15 cellular contexts compared by ENCODE assay signal in genomic region chr20:8646026-8646425, GRCh38.
DNase-seq lines count a peak whose midpoint lies in the region; ATAC-seq and TF ChIP-seq lines count a peak whose summit lies in the region.
"Had no signal": no experiment of that assay in that cellular context is flagged by ENCODE, and none has a peak within 500 bp of the region (broad histone marks: within the 10 kb centered on the region; RNA-seq: fewer than 3 reads in every experiment).

No MANE protein-coding gene starts in this region.

- ATAC-seq in heart right ventricle (peak in 7 of 8 donors; percentile 20 to 74 (median 60)), SK-N-SH treated with all-trans-retinoic acid at 6 μM for 48 hours (peak; percentile 29), foreskin keratinocyte (peak; percentile 57)
- ATAC-seq: left lobe of liver had no signal

- H3K9me3 Mint-ChIP-seq in activated CD4-positive, alpha-beta T cell treated with anti-CD3 and anti-CD28 coated beads, Interleukin-2, amount 10 ng/mL, durations not matched to agents 7 days and 5 days = no peaks in the 10 kb centered on the region

- in situ Hi-C loops in transverse colon (cut with MboI; ENCODE audit: low pct_ligation_motif_present in 1 of 4, low pct_unique_long_range_greater_than_20kb in 1 of 4, low sequenced_read_pairs in 3 of 4) = no loop called here

- H3K27ac Mint-ChIP-seq in activated CD4-positive, alpha-beta T cell treated with anti-CD3 and anti-CD28 coated beads, Interleukin-2, amount 10 ng/mL, durations not matched to agents 7 days and 5 days = no peak overlapping the region
- H3K27ac Mint-ChIP-seq: activated CD4-positive, alpha-beta memory T cell treated with anti-CD3 and anti-CD28 coated beads, Interleukin-2, amount 10 ng/mL, durations not matched to agents 7 days and 5 days had no signal

- TF ChIP-seq EP300 in transverse colon (IDR thresholded peaks at IDR 0.05; ENCODE audit: low read depth) = no peak

- H3K4me1 ChIP-seq in heart right ventricle (peaks cover 0 to 40% (median 29%) of the 10 kb centered on the region in 9 donors), right atrium auricular region (peaks cover 0 to 16% of the 10 kb centered on the region in 2 donors), foreskin keratinocyte (peaks cover 7% of the 10 kb centered on the region), transverse colon (peaks cover 0 to 8% (median 1%) of the 10 kb centered on the region in 4 donors)

- no peaks in the 10 kb centered on the region for H3K27me3 ChIP-seq in heart right ventricle
- no peaks in the 10 kb centered on the region for H3K27me3 ChIP-seq in right atrium auricular region
- H3K27me3 ChIP-seq in foreskin keratinocyte = no peaks in the 10 kb centered on the region
- H3K27me3 ChIP-seq in transverse colon = no peaks in the 10 kb centered on the region

- H3K36me3 ChIP-seq in heart right ventricle (peaks cover 0 to 6% (median 0%) of the 10 kb centered on the region in 9 donors), right atrium auricular region (no peaks in the 10 kb centered on the region), transverse colon (no peaks in the 10 kb centered on the region)

- intact Hi-C loops in heart right ventricle (cut with DNase I) = loop anchor here in 1 of 10 donors (5.0 kb wide), 1 partner anchor 99 kb away; no protein-coding TSS in a partner anchor
- intact Hi-C loops in transverse colon (cut with DNase I; ENCODE audit: low total_unique reads) = no loop called here

- H3K27ac ChIP-seq in heart right ventricle (peak overlapping the region in 8 of 10 donors; percentile 1 to 76 (median 64)), right atrium auricular region (peak overlapping the region in 1 of 2 donors; percentile 72), foreskin keratinocyte (no peak overlapping the region), transverse colon (peak overlapping the region; percentile 7 to 72 (median 40))

- no peaks in the 10 kb centered on the region for H3K27me3 Mint-ChIP-seq in activated CD4-positive, alpha-beta T cell treated with anti-CD3 and anti-CD28 coated beads, Interleukin-2, amount 10 ng/mL, durations not matched to agents 7 days and 5 days
- H3K27me3 Mint-ChIP-seq: activated CD4-positive, alpha-beta memory T cell treated with anti-CD3 and anti-CD28 coated beads, Interleukin-2, amount 10 ng/mL, durations not matched to agents 7 days and 5 days had no signal

- H3K36me3 Mint-ChIP-seq in activated CD4-positive, alpha-beta T cell treated with anti-CD3 and anti-CD28 coated beads, Interleukin-2, amount 10 ng/mL, durations not matched to agents 7 days and 5 days (ENCODE audit: low read depth) = no peaks in the 10 kb centered on the region

- TF ChIP-seq CTCF in heart right ventricle (IDR thresholded peaks at IDR 0.05) (no peak), right atrium auricular region (IDR thresholded peaks at IDR 0.05) (no peak), foreskin keratinocyte (conservative IDR thresholded peaks at IDR 0.05) (no peak), transverse colon (IDR thresholded peaks at IDR 0.05) (no peak)

- H3K4me3 Mint-ChIP-seq in activated CD4-positive, alpha-beta T cell treated with anti-CD3 and anti-CD28 coated beads, Interleukin-2, amount 10 ng/mL, durations not matched to agents 7 days and 5 days = no peak overlapping the region
- H3K4me3 Mint-ChIP-seq: activated CD4-positive, alpha-beta memory T cell treated with anti-CD3 and anti-CD28 coated beads, Interleukin-2, amount 10 ng/mL, durations not matched to agents 7 days and 5 days; neural crest cell had no signal

- H3K9me3 ChIP-seq in heart right ventricle (no peaks in the 10 kb centered on the region), right atrium auricular region (no peaks in the 10 kb centered on the region), transverse colon (no peaks in the 10 kb centered on the region)

- CTCF ChIA-PET in activated CD4-positive, alpha-beta T cell treated with anti-CD3 and anti-CD28 coated beads, Interleukin-2, amount 10 ng/mL, durations not matched to agents 7 days and 5 days (lab: Charles Lee) = interaction anchor here (0.7 to 1.3 kb wide), 2 partner anchors 9 to 936 kb away, joined by 3 read pairs; no protein-coding TSS in a partner anchor

- DNase-seq in heart right ventricle (peak in 1 of 2 donors; percentile 15), right atrium auricular region (ENCODE audit: low spot score) (no peak), foreskin keratinocyte (peak; percentile 92 to 95), transverse colon (no peak), NCI-H2107 treated with DMSO at 0.1 percent for 48 hours (lab: John Stamatoyannopoulos, UW; ENCODE audit: unreplicated experiment) (no peak), DMS53 (lab: John Stamatoyannopoulos, UW) (no peak)
- no peak for DNase-seq in activated CD4-positive, alpha-beta T cell treated with anti-CD3 and anti-CD28 coated beads, Interleukin-2, amount 10 ng/mL, durations not matched to agents 7 days and 5 days
- DNase-seq: activated CD4-positive, alpha-beta memory T cell treated with anti-CD3 and anti-CD28 coated beads, Interleukin-2, amount 10 ng/mL, durations not matched to agents 7 days and 5 days; activated naive CD4-positive, alpha-beta T cell treated with Interleukin-2 at 50 U/mL for 16 hours; DND-41; NCI-H1694; T-helper 2 cell had no signal

- POLR2A ChIA-PET in activated CD4-positive, alpha-beta T cell treated with anti-CD3 and anti-CD28 coated beads, Interleukin-2, amount 10 ng/mL, durations not matched to agents 7 days and 5 days (lab: Charles Lee) = no interaction called here

- no peaks in the 10 kb centered on the region for H3K4me1 Mint-ChIP-seq in activated CD4-positive, alpha-beta T cell treated with anti-CD3 and anti-CD28 coated beads, Interleukin-2, amount 10 ng/mL, durations not matched to agents 7 days and 5 days
- H3K4me1 Mint-ChIP-seq: activated CD4-positive, alpha-beta memory T cell treated with anti-CD3 and anti-CD28 coated beads, Interleukin-2, amount 10 ng/mL, durations not matched to agents 7 days and 5 days had no signal

- WGBS in heart right ventricle, 2 donors = 44 to 61% methylated on average over 4 of the region's 4 CpGs
- WGBS in transverse colon (ENCODE audit: low coverage in 1 of 2), 2 donors = 40 to 52% methylated on average over 3 to 4 of the region's 4 CpGs

- no peak for TF ChIP-seq POLR2A in transverse colon (IDR thresholded peaks at IDR 0.05)

- H3K4me3 ChIP-seq in heart right ventricle (no peak overlapping the region), right atrium auricular region (no peak overlapping the region), transverse colon (no peak overlapping the region)

TF ChIP-seq in SK-N-SH treated with all-trans-retinoic acid at 6 μM for 48 hours, 23 proteins besides CTCF, POLR2A, EP300 and RAD21 (continues in another document):
- TF ChIP-seq ISL1 (CRISPR knock-in tag; IDR thresholded peaks at IDR 0.05) = no peak
- TF ChIP-seq, protein P1, sequence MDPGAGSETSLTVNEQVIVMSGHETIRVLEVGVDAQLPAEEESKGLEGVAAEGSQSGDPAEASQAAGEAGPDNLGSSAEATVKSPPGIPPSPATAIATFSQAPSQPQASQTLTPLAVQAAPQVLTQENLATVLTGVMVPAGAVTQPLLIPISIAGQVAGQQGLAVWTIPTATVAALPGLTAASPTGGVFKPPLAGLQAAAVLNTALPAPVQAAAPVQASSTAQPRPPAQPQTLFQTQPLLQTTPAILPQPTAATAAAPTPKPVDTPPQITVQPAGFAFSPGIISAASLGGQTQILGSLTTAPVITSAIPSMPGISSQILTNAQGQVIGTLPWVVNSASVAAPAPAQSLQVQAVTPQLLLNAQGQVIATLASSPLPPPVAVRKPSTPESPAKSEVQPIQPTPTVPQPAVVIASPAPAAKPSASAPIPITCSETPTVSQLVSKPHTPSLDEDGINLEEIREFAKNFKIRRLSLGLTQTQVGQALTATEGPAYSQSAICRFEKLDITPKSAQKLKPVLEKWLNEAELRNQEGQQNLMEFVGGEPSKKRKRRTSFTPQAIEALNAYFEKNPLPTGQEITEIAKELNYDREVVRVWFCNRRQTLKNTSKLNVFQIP (CRISPR knock-in tag; IDR thresholded peaks at IDR 0.05; ENCODE audit: borderline replicate concordance, low read depth) = no peak
- TF ChIP-seq TCF4 (CRISPR knock-in tag; IDR thresholded peaks at IDR 0.05; ENCODE audit: borderline replicate concordance) = no peak
- TF ChIP-seq, protein P2, sequence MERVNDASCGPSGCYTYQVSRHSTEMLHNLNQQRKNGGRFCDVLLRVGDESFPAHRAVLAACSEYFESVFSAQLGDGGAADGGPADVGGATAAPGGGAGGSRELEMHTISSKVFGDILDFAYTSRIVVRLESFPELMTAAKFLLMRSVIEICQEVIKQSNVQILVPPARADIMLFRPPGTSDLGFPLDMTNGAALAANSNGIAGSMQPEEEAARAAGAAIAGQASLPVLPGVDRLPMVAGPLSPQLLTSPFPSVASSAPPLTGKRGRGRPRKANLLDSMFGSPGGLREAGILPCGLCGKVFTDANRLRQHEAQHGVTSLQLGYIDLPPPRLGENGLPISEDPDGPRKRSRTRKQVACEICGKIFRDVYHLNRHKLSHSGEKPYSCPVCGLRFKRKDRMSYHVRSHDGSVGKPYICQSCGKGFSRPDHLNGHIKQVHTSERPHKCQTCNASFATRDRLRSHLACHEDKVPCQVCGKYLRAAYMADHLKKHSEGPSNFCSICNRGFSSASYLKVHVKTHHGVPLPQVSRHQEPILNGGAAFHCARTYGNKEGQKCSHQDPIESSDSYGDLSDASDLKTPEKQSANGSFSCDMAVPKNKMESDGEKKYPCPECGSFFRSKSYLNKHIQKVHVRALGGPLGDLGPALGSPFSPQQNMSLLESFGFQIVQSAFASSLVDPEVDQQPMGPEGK (CRISPR knock-in tag; IDR thresholded peaks at IDR 0.05; ENCODE audit: borderline replicate concordance) = no peak

Comparison
In these comparisons a context has a peak if more than half of its experiments do, and no peak if none do; other contexts are left out.
1. DNase-seq: peak in foreskin keratinocyte (2 of 2); none in right atrium auricular region (single experiment), transverse colon (single experiment), NCI-H2107 treated with DMSO at 0.1 percent for 48 hours (single experiment), activated CD4-positive, alpha-beta T cell treated with anti-CD3 and anti-CD28 coated beads, Interleukin-2, amount 10 ng/mL, durations not matched to agents 7 days and 5 days (single experiment) and DMS53 (single experiment).
2. Peak in every context shown above with its lines, with median percentiles within 50 percentile points of each other: ATAC-seq.